ENCODE assay signal across 8 cellular contexts in genomic region chr12:47079894-47080724, GRCh38. TPM values are rescaled to one million over a fixed set of nuclear protein-coding genes. Genes with fewer than 3 reads are reported as not detected.
DNase-seq lines count a peak whose midpoint lies in the region; ATAC-seq and TF ChIP-seq lines count a peak whose summit lies in the region.

TSS of gene AMIGO2 (minus strand) at chr12:47079959. CDS start at chr12:47079002, 957 bp downstream.

- DNase-seq in AG04450 (ENCODE audit: low read depth, low spot score) = no peak
- DNase-seq in Karpas-422 = peak; percentile 63
- DNase-seq in activated CD4-positive, alpha-beta T cell treated with anti-CD3 and anti-CD28 coated beads, Interleukin-2, amount 50 U/mL, for 1 hour = peak; percentile 23
- DNase-seq in effector CD8-positive, alpha-beta T cell (lab: John Stamatoyannopoulos, UW) = peak; percentile 27
- DNase-seq in lung microvascular endothelial cell (ENCODE audit: low read depth in 2 of 2) = peak; percentile 28 to 65
- peak; percentile 12 to 31 for DNase-seq in stimulated activated CD8-positive, alpha-beta memory T cell treated with anti-CD3 and anti-CD28 coated beads, Interleukin-15, amount 100 ng/mL, for 4 hours (ENCODE audit: low read depth in 2 of 2)
- DNase-seq in DMS79 treated with DMSO at 0.1 percent for 48 hours (lab: John Stamatoyannopoulos, UW) = no peak

- H4K20me1 ChIP-seq in Karpas-422 (ENCODE audit: insufficient read depth, low read depth, low read length) = no peaks in the 10 kb centered on the region

- peaks cover 33% of the 10 kb centered on the region for H3K4me1 ChIP-seq in Karpas-422 (ENCODE audit: low read length)

- no peaks in the 10 kb centered on the region for H3K27me3 ChIP-seq in AG04450 (ENCODE audit: control insufficient read depth, insufficient read depth, low read length)
- H3K27me3 ChIP-seq in Karpas-422 (ENCODE audit: low read length) = peaks cover 4% of the 10 kb centered on the region; the same call in 1 of the 2 replicates

- peak; percentile 22 for ATAC-seq in GM19351 (IDR thresholded peaks at IDR 0.05; ENCODE audit: unreplicated experiment)

- peak within 1 kb of the TSS; percentile 80 for H3K4me3 ChIP-seq in AG04450 (ENCODE audit: low read depth, low read length)
- peak within 1 kb of the TSS; percentile 82 for H3K4me3 ChIP-seq in Karpas-422 (ENCODE audit: low read length)

- peak within 1 kb of the TSS; percentile 71 for H3K9ac ChIP-seq in Karpas-422 (ENCODE audit: low read length)

- CTCF ChIA-PET in AG04450 (lab: Charles Lee) = interaction anchor here (0.9 to 2.2 kb wide), 5 partner anchors 10 to 607 kb away, joined by 3 to 21 read pairs (median 5); no protein-coding TSS in a partner anchor

- peak within 1 kb of the TSS; percentile 97 for H3K4me2 ChIP-seq in Karpas-422 (ENCODE audit: low read depth, low read length, poor library complexity, severe bottlenecking)

- H3K27ac ChIP-seq in AG04450 (ENCODE audit: low read depth, low read length) (peak within 1 kb of the TSS; percentile 78), Karpas-422 (ENCODE audit: low read length) (no peak within 1 kb of the TSS)

- H3K36me3 ChIP-seq in Karpas-422 (ENCODE audit: insufficient read depth, low read length) = no peaks in the 10 kb centered on the region

- TF ChIP-seq CTCF in AG04450 (IDR thresholded peaks at IDR 0.05; ENCODE audit: low read depth, low read length) = no peak

- no peaks in the 10 kb centered on the region for H3K79me2 ChIP-seq in Karpas-422 (ENCODE audit: low read length)

- peak within 1 kb of the TSS; percentile 92 for H2AFZ ChIP-seq in Karpas-422 (ENCODE audit: low read length)

- H3K9me3 ChIP-seq in AG04450 (ENCODE audit: control insufficient read depth, insufficient read depth, low read length) (no peaks in the 10 kb centered on the region), Karpas-422 (ENCODE audit: low read length) (no peaks in the 10 kb centered on the region)

- POLR2A ChIA-PET in AG04450 (lab: Yijun Ruan, JAX) = interaction anchor here (0.5 to 1.2 kb wide), 3 partner anchors 223 to 298 kb away, joined by 3 read pairs; no protein-coding TSS in a partner anchor

- H3K9me2 ChIP-seq in Karpas-422 (replicated peaks; ENCODE audit: insufficient read depth, low read length) = no peaks in the 10 kb centered on the region

RNA-seq across cellular contexts. Expression of gene AMIGO2, which starts in this region (rescaled TPM):
- polyA plus RNA-seq in AG04450 (2011; rRNA removed) = 15.5 and 18.7 TPM in 2 replicates
- polyA minus RNA-seq in AG04450 (2011; rRNA and poly(A)+ RNA removed) = 8.4 and 10.0 TPM in 2 replicates
- 1.2 and 1.8 TPM in 2 replicates for total RNA-seq in Karpas-422 (2014; rRNA removed; shearing (Covaris generic); ENCODE audit: low replicate concordance)
- 0.40 and 1.5 TPM in 2 replicates for total RNA-seq in lung microvascular endothelial cell

Comparison
In these comparisons a context has a peak if more than half of its experiments do, and no peak if none do; other contexts are left out.
1. DNase-seq: peak in Karpas-422 (single experiment), activated CD4-positive, alpha-beta T cell treated with anti-CD3 and anti-CD28 coated beads, Interleukin-2, amount 50 U/mL, for 1 hour (single experiment), effector CD8-positive, alpha-beta T cell (single experiment), lung microvascular endothelial cell (2 of 2) and stimulated activated CD8-positive, alpha-beta memory T cell treated with anti-CD3 and anti-CD28 coated beads, Interleukin-15, amount 100 ng/mL, for 4 hours (2 of 2); none in AG04450 (single experiment) and DMS79 treated with DMSO at 0.1 percent for 48 hours (single experiment).